ENCODE assay signal across 9 cellular contexts in genomic region chr6:150894935-150895686, GRCh38. TPM values are rescaled to one million over a fixed set of nuclear protein-coding genes. Genes with fewer than 3 reads are reported as not detected.
DNase-seq lines count a peak whose midpoint lies in the region; ATAC-seq, FAIRE-seq and TF ChIP-seq lines count a peak whose summit lies in the region.
"Had no signal": no experiment of that assay in that cellular context is flagged by ENCODE, and none has a peak within 500 bp of the region (broad histone marks: within the 10 kb centered on the region; RNA-seq: fewer than 3 reads in every experiment).

No MANE protein-coding gene starts in this region.

- peaks cover 44% of the 10 kb centered on the region for H3K36me3 Mint-ChIP-seq in activated CD4-positive, alpha-beta T cell treated with anti-CD3 and anti-CD28 coated beads for 36 hours (ENCODE audit: low read depth)

- no peaks in the 10 kb centered on the region for H3K27me3 ChIP-seq in bronchial epithelial cell (ENCODE audit: control insufficient read depth, insufficient read depth, low read length)
- no peaks in the 10 kb centered on the region for H3K27me3 ChIP-seq in osteoblast (ENCODE audit: insufficient read depth, low read length)
- H3K27me3 ChIP-seq: neutrophil had no signal

- H3K36me3 ChIP-seq in bronchial epithelial cell (ENCODE audit: control insufficient read depth, insufficient read depth, low read length): peaks cover 8% of the 10 kb centered on the region
- H3K36me3 ChIP-seq in osteoblast (ENCODE audit: insufficient read depth, low read length): peaks cover 35% of the 10 kb centered on the region
- H3K36me3 ChIP-seq: neutrophil had no signal

- no peak for FAIRE-seq in bronchial epithelial cell (lab: Jason Lieb, UNC)

- ATAC-seq in activated CD4-positive, alpha-beta T cell treated with anti-CD3 and anti-CD28 coated beads for 36 hours: peak; percentile 83
- ATAC-seq in HG02852 (IDR thresholded peaks at IDR 0.05; ENCODE audit: unreplicated experiment) (peak; percentile 54), HG02973 (IDR thresholded peaks at IDR 0.05; ENCODE audit: unreplicated experiment) (no peak)

- POLR2A ChIA-PET in activated CD4-positive, alpha-beta T cell treated with anti-CD3 and anti-CD28 coated beads for 36 hours (lab: Charles Lee): no interaction called here

- peaks cover 42% of the 10 kb centered on the region for H3K4me1 ChIP-seq in osteoblast (ENCODE audit: insufficient read depth, low read length)

- no peaks in the 10 kb centered on the region for H3K9me3 Mint-ChIP-seq in activated CD4-positive, alpha-beta T cell treated with anti-CD3 and anti-CD28 coated beads for 36 hours (ENCODE audit: low read depth)

- TF ChIP-seq CTCF in bronchial epithelial cell (IDR thresholded peaks at IDR 0.05; ENCODE audit: insufficient read depth, low read length, severe bottlenecking): no peak
- TF ChIP-seq CTCF in osteoblast (IDR thresholded peaks at IDR 0.05; ENCODE audit: extremely low read depth, low read depth, low read length): no peak

- H3K9me3 ChIP-seq in osteoblast (ENCODE audit: low read depth, low read length): no peaks in the 10 kb centered on the region
- H3K9me3 ChIP-seq: neutrophil had no signal

- peaks cover 13% of the 10 kb centered on the region for H3K79me2 ChIP-seq in osteoblast (ENCODE audit: insufficient read depth, low read length)

- H3K4me1 Mint-ChIP-seq in activated CD4-positive, alpha-beta T cell treated with anti-CD3 and anti-CD28 coated beads for 36 hours: peaks cover 26% of the 10 kb centered on the region

- no peaks in the 10 kb centered on the region for H3K27me3 Mint-ChIP-seq in activated CD4-positive, alpha-beta T cell treated with anti-CD3 and anti-CD28 coated beads for 36 hours

- peak overlapping the region; percentile 26 for H3K4me2 ChIP-seq in osteoblast (ENCODE audit: insufficient read depth, low read length)

- intact Hi-C loops in activated CD4-positive, alpha-beta T cell treated with anti-CD3 and anti-CD28 coated beads for 36 hours (cut with DNase I, micrococcal nuclease): no loop called here

- H3K4me3 ChIP-seq in bronchial epithelial cell (ENCODE audit: low read depth, low read length): no peak overlapping the region
- peak overlapping the region; percentile 21 for H3K4me3 ChIP-seq in osteoblast (ENCODE audit: insufficient read depth, low read length)

- peak overlapping the region; percentile 9 for H3K27ac Mint-ChIP-seq in activated CD4-positive, alpha-beta T cell treated with anti-CD3 and anti-CD28 coated beads for 36 hours

- CTCF ChIA-PET in activated CD4-positive, alpha-beta T cell treated with anti-CD3 and anti-CD28 coated beads for 36 hours (lab: Charles Lee): interaction anchor here (0.6 to 7.7 kb wide), 5 partner anchors 10 to 439 kb away, joined by 3 to 78 read pairs (median 4); no protein-coding TSS in a partner anchor

- no peaks in the 10 kb centered on the region for H4K20me1 ChIP-seq in osteoblast (ENCODE audit: insufficient read depth, low read length)

- H2AFZ ChIP-seq in osteoblast (ENCODE audit: low read length): no peak overlapping the region

- peak; percentile 41 for DNase-seq in activated CD4-positive, alpha-beta T cell treated with anti-CD3 and anti-CD28 coated beads for 36 hours
- no peak for DNase-seq in activated CD4-positive, alpha-beta T cell treated with anti-CD3 and anti-CD28 coated beads for 1 hour
- peak; percentile 68 for DNase-seq in NCI-H748 (lab: John Stamatoyannopoulos, UW; ENCODE audit: unreplicated experiment)
- peak; percentile 75 for DNase-seq in bronchial epithelial cell (ENCODE audit: low read depth)
- no peak for DNase-seq in osteoblast (ENCODE audit: insufficient read length, low spot score, missing footprints)
- no peak for DNase-seq in DMS53 treated with DMSO at 0.1 percent for 48 hours (lab: John Stamatoyannopoulos, UW; ENCODE audit: unreplicated experiment)

- H3K27ac ChIP-seq in osteoblast (ENCODE audit: low read depth, low read length): peak overlapping the region; percentile 66
- H3K27ac ChIP-seq: neutrophil had no signal

- H3K4me3 Mint-ChIP-seq in activated CD4-positive, alpha-beta T cell treated with anti-CD3 and anti-CD28 coated beads for 36 hours: no peak overlapping the region

RNA-seq across cellular contexts. Expression of gene MTHFD1L, which starts 29.6 kb away (rescaled TPM):
- 100 to 1,000 TPM; 103 to 129 TPM for total RNA-seq in activated CD4-positive, alpha-beta T cell treated with anti-CD3 and anti-CD28 coated beads for 36 hours
- 52.0 and 53.2 TPM in 2 replicates for total RNA-seq in bronchial epithelial cell
- total RNA-seq in osteoblast: 56.8 and 58.0 TPM in 2 replicates

Comparison
In these comparisons a context has a peak if more than half of its experiments do, and no peak if none do; other contexts are left out.
1. DNase-seq: peak in activated CD4-positive, alpha-beta T cell treated with anti-CD3 and anti-CD28 coated beads for 36 hours (single experiment), NCI-H748 (single experiment) and bronchial epithelial cell (single experiment); none in activated CD4-positive, alpha-beta T cell treated with anti-CD3 and anti-CD28 coated beads for 1 hour (single experiment), osteoblast (single experiment) and DMS53 treated with DMSO at 0.1 percent for 48 hours (single experiment).